Comparison of ENCODE assay signal across 11 cellular contexts in genomic region chr18:69402219-69402989, GRCh38. TPM values are rescaled to one million over a fixed set of nuclear protein-coding genes. Genes with fewer than 3 reads are reported as not detected.
DNase-seq lines count a peak whose midpoint lies in the region; ATAC-seq, FAIRE-seq and TF ChIP-seq lines count a peak whose summit lies in the region.
"Had no signal": no experiment of that assay in that cellular context is flagged by ENCODE, and none has a peak within 500 bp of the region (broad histone marks: within the 10 kb centered on the region; RNA-seq: fewer than 3 reads in every experiment).

No MANE protein-coding gene starts in this region.

- H3K9ac ChIP-seq in H9 (ENCODE audit: extremely low read depth, insufficient read length, low read length), result no peak overlapping the region
- H3K9ac ChIP-seq in neural cell (ENCODE audit: low read length), result peak overlapping the region; percentile 77

- no peak for TF ChIP-seq CTCF in A549 (IDR thresholded peaks at IDR 0.05)
- TF ChIP-seq CTCF in H9 (conservative IDR thresholded peaks at IDR 0.05), result no peak
- TF ChIP-seq CTCF in esophagus muscularis mucosa (IDR thresholded peaks at IDR 0.05), result no peak
- peak; percentile 10 for TF ChIP-seq CTCF in neural cell (IDR thresholded peaks at IDR 0.05; ENCODE audit: poor library complexity, severe bottlenecking)

- ATAC-seq in A549, result no peak; a peak in 1 of 6 replicates
- no peak for ATAC-seq in GM21360 (IDR thresholded peaks at IDR 0.05; ENCODE audit: unreplicated experiment)
- no peak for ATAC-seq in GM19035 (IDR thresholded peaks at IDR 0.05; ENCODE audit: unreplicated experiment)

- H3K56ac ChIP-seq in H9 (ENCODE audit: insufficient read length, low read depth, low read length), result no peak overlapping the region

- H3K27me3 ChIP-seq in H9 (ENCODE audit: insufficient read depth, low read length) (peaks cover 22% of the 10 kb centered on the region), esophagus muscularis mucosa (peaks cover 0 to 46% (median 15%) of the 10 kb centered on the region in 4 donors), neural cell (ENCODE audit: insufficient read depth, low read depth, low read length) (peaks cover 16% of the 10 kb centered on the region)

- H3K27ac Mint-ChIP-seq in H9, result no peak overlapping the region; a peak in 1 of 7 replicates

- H4K91ac ChIP-seq in H9 (ENCODE audit: insufficient read length, low read depth, low read length), result no peak overlapping the region

- TF ChIP-seq RAD21 in A549 (conservative IDR thresholded peaks at IDR 0.05 in 1 of 2, IDR thresholded peaks at IDR 0.05 in 1 of 2), result no peak
- no peak for TF ChIP-seq RAD21 in neural cell (conservative IDR thresholded peaks at IDR 0.05)

- no peak for TF ChIP-seq EP300 in A549 (IDR thresholded peaks at IDR 0.05)
- TF ChIP-seq EP300 in esophagus muscularis mucosa (IDR thresholded peaks at IDR 0.05), result no peak
- no peak for TF ChIP-seq EP300 in neural cell (conservative IDR thresholded peaks at IDR 0.05; ENCODE audit: poor library complexity, severe bottlenecking)

- H2AFZ ChIP-seq in H9 (ENCODE audit: low read length) (no peak overlapping the region), neural cell (ENCODE audit: low read depth, low read length) (no peak overlapping the region)

- WGBS in A549 (ENCODE audit: missing lambda C conversion rate), result 50% methylated on average over 11 of the region's 25 CpGs
- WGBS in H9 (ENCODE audit: extremely low coverage, insufficient read length, low lambda C conversion rate), result no CpG with 5 or more reads among the region's 25 CpGs
- 25% methylated on average over 19 of the region's 25 CpGs for WGBS in esophagus muscularis mucosa

- no peak overlapping the region for H4K5ac ChIP-seq in H9 (ENCODE audit: insufficient read length, low read depth, low read length)

- no peak overlapping the region for H3K14ac ChIP-seq in H9 (ENCODE audit: insufficient read depth, low read length)

- H4K20me1 ChIP-seq in H9 (ENCODE audit: control insufficient read depth, insufficient read depth, insufficient read length) (no peaks in the 10 kb centered on the region), neural cell (ENCODE audit: insufficient read depth) (no peaks in the 10 kb centered on the region)

- POLR2A ChIA-PET in A549 (lab: Yijun Ruan, JAX), result no interaction called here

- peaks cover 26 to 29% of the 10 kb centered on the region in 2 experiments for H3K4me1 Mint-ChIP-seq in H9

- TF ChIP-seq POLR2A in A549 (IDR thresholded peaks at IDR 0.05; ENCODE audit: low read length) (no peak), esophagus muscularis mucosa (IDR thresholded peaks at IDR 0.05; ENCODE audit: low read depth) (no peak)

- no peak overlapping the region for H2AK5ac ChIP-seq in H9 (ENCODE audit: insufficient read length, low read length)

- DNase-seq in A549 (ENCODE audit: low read depth in 1 of 2, low spot score in 1 of 2) (no peak), H9 (peak; percentile 38), esophagus muscularis mucosa (ENCODE audit: extremely low spot score) (no peak), NCI-H526 treated with DMSO at 0.1 percent for 48 hours (lab: John Stamatoyannopoulos, UW) (no peak)
- no peak for DNase-seq in stimulated activated CD4-positive, alpha-beta T cell treated with anti-CD3 and anti-CD28 coated beads, Interleukin-4, amount 100 ng/mL, for 4 hours
- DNase-seq: activated CD4-positive, alpha-beta T cell treated with anti-CD3 and anti-CD28 coated beads for 48 hours; NK-92 treated with Interleukin-12 subunit alpha and Interleukin-12 subunit beta, amount 100 ng/mL, for 24 hours had no signal

- no peaks in the 10 kb centered on the region for H3K79me1 ChIP-seq in H9 (ENCODE audit: insufficient read depth, low read depth, low read length, poor library complexity, severe bottlenecking)

- H3K27me3 Mint-ChIP-seq in H9 (ENCODE audit: low read depth), result peaks cover 65% of the 10 kb centered on the region

- no peak overlapping the region for H3K18ac ChIP-seq in H9 (ENCODE audit: insufficient read length, low read depth, low read length)

- intact Hi-C loops in esophagus muscularis mucosa (cut with DNase I), result no loop called here

- H3K9me3 ChIP-seq in A549, result no peaks in the 10 kb centered on the region
- no peaks in the 10 kb centered on the region for H3K9me3 ChIP-seq in H9 (ENCODE audit: control insufficient read depth, low read depth, low read length)
- no peaks in the 10 kb centered on the region for H3K9me3 ChIP-seq in esophagus muscularis mucosa
- H3K9me3 ChIP-seq in neural cell (ENCODE audit: low read length), result no peaks in the 10 kb centered on the region

- H2BK5ac ChIP-seq in H9 (ENCODE audit: insufficient read length, low read length), result no peak overlapping the region

- no peaks in the 10 kb centered on the region for H3K9me2 ChIP-seq in neural cell (ENCODE audit: insufficient read depth, low read length)

- no peak overlapping the region for H2BK20ac ChIP-seq in H9 (ENCODE audit: low read depth, low read length, poor library complexity, severe bottlenecking)

- H3F3A ChIP-seq in neural cell (ENCODE audit: insufficient read depth, low read length, poor library complexity, severe bottlenecking), result no peaks in the 10 kb centered on the region

- H3K4me3 Mint-ChIP-seq in H9, result peak overlapping the region; percentile 67 to 90

- H4K8ac ChIP-seq in H9 (replicated peaks; ENCODE audit: insufficient read length, low read depth, low read length), result no peak overlapping the region

- H3K4me3 ChIP-seq in A549 (no peak overlapping the region), esophagus muscularis mucosa (peak overlapping the region; percentile 54 to 64 (median 57)), neural cell (ENCODE audit: low read length) (peak overlapping the region; percentile 91)

- H2BK15ac ChIP-seq in H9 (ENCODE audit: low read depth, low read length), result no peak overlapping the region

- H3K23ac ChIP-seq in H9 (ENCODE audit: insufficient read length, low read depth, low read length), result no peak overlapping the region

- CTCF ChIA-PET in A549 (lab: Yijun Ruan, JAX), result no interaction called here

- H3K4me2 ChIP-seq in A549, result 0 out of 3 replicates have a peak overlapping the region, but pooled peaks have one; percentile 94
- peak overlapping the region; percentile 43 for H3K4me2 ChIP-seq in H9 (ENCODE audit: insufficient read depth, insufficient read length, low read length)
- H3K4me2 ChIP-seq in neural cell (ENCODE audit: low read length), result peak overlapping the region; percentile 60

- H3T11ph ChIP-seq in H9 (ENCODE audit: low read length), result no peak overlapping the region

- peaks cover 19% of the 10 kb centered on the region for H3K23me2 ChIP-seq in H9 (ENCODE audit: insufficient read length, low read depth, low read length, poor library complexity, severe bottlenecking)

- H3K27ac ChIP-seq in A549 (no peak overlapping the region), H9 (ENCODE audit: insufficient read length, low read depth, low read length) (no peak overlapping the region), esophagus muscularis mucosa (replicated peaks in 1 of 4) (no peak overlapping the region), neural cell (ENCODE audit: low read length) (no peak overlapping the region)

- H3K36me3 Mint-ChIP-seq in H9 (ENCODE audit: insufficient read depth in 1 of 3, low read depth in 3 of 3), result peaks cover 0 to 2% (median 0%) of the 10 kb centered on the region in 3 experiments; a peak in 1 of 7 replicates

- no peak overlapping the region for H2BK12ac ChIP-seq in H9 (ENCODE audit: insufficient read length, low read depth, low read length)

- H3K79me2 ChIP-seq in H9 (ENCODE audit: insufficient read depth, low read length) (no peaks in the 10 kb centered on the region), neural cell (replicated peaks; ENCODE audit: insufficient read depth, low read length) (peaks cover 8% of the 10 kb centered on the region)

- H3K4me1 ChIP-seq in A549 (peaks cover 7% of the 10 kb centered on the region; the same call in 1 of the 3 replicates), H9 (ENCODE audit: insufficient read depth, low read length) (peaks cover 2% of the 10 kb centered on the region; the same call in 1 of the 2 replicates), esophagus muscularis mucosa (peaks cover 0 to 28% (median 25%) of the 10 kb centered on the region in 4 donors)

- H3K9me3 Mint-ChIP-seq in H9, result peaks cover 0 to 3% of the 10 kb centered on the region in 2 experiments; a peak in 1 of 5 replicates

- no peak overlapping the region for H2BK120ac ChIP-seq in H9 (ENCODE audit: low read depth, low read length, poor library complexity, severe bottlenecking)

- no peak overlapping the region for H3K4ac ChIP-seq in H9 (ENCODE audit: low read depth, low read length)

- no peak for FAIRE-seq in A549 (lab: Jason Lieb, UNC)
- FAIRE-seq: endothelial cell of umbilical vein had no signal

- no peaks in the 10 kb centered on the region for H3K36me3 ChIP-seq in esophagus muscularis mucosa
- H3K36me3 ChIP-seq in neural cell (ENCODE audit: insufficient read depth, low read length), result no peaks in the 10 kb centered on the region

TF ChIP-seq in A549, 52 proteins besides CTCF, POLR2A, EP300 and RAD21:
- TF ChIP-seq CBX8 (IDR thresholded peaks at IDR 0.05) (no peak), EHF (CRISPR knock-in tag; IDR thresholded peaks at IDR 0.05) (no peak)

TF ChIP-seq in neural cell, 6 proteins besides CTCF, POLR2A, EP300 and RAD21 (continues in another document):
- no peak for TF ChIP-seq TAF1 (IDR thresholded peaks at IDR 0.05; ENCODE audit: low read depth)
- no peak for TF ChIP-seq POLR2AphosphoS5 (IDR thresholded peaks at IDR 0.05)
- TF ChIP-seq SMC3 (conservative IDR thresholded peaks at IDR 0.05; ENCODE audit: poor library complexity), result no peak

RNA-seq across cellular contexts. Expression of gene DOK6, which starts 1.7 kb away (rescaled TPM):
- not detected in 2 replicates for polyA plus RNA-seq in A549 (2011; rRNA removed)
- not detected in 2 replicates for polyA plus RNA-seq in A549 (2012; cell fraction: cytosol; rRNA removed)
- polyA plus RNA-seq in A549 (2012; cell fraction: nucleus; rRNA removed), result not detected in 2 replicates
- polyA plus RNA-seq in A549 (2017; fragmentation: RNase III; extraction: RNeasy Plus Mini Kit Qiagen cat#74134 plus additional on column Dnase treatment), result not detected in 3 replicates
- polyA minus RNA-seq in A549 (2011; rRNA and poly(A)+ RNA removed), result not detected in 2 replicates
- 0.20 and 0.33 TPM in 2 replicates for total RNA-seq in H9 (2021)
- 1 to 10 TPM in 3 of 4 donors, under 1 TPM in 1; 0.83 to 4.1 (median 1.9) TPM for total RNA-seq in esophagus muscularis mucosa
- polyA plus RNA-seq in neural cell, result 7.4 and 9.7 TPM in 2 replicates
- 28.5 and 30.1 TPM in 2 replicates for polyA minus RNA-seq in neural cell
- total RNA-seq: endothelial cell of umbilical vein had no signal

Comparison
In these comparisons a context has a peak if more than half of its experiments do, and no peak if none do; other contexts are left out.
1. H3K4me2 ChIP-seq: peak in every context shown above with its lines; median percentile 94 in A549; 60 in neural cell; 43 in H9.